Comparison of ENCODE assay signal across 16 cellular contexts in genomic region chr1:5239911-5240310, GRCh38.
A peak's percentile ranks its signal among the peaks of the same experiment; 100 is the strongest.
DNase-seq lines count a peak whose midpoint lies in the region; ATAC-seq lines count a peak whose summit lies in the region.
"Had no signal": no experiment of that assay in that cellular context is flagged by ENCODE, and none has a peak within 500 bp of the region (broad histone marks: within the 10 kb centered on the region; RNA-seq: fewer than 3 reads in every experiment).

No MANE protein-coding gene starts in this region.

- no peak for ATAC-seq in stimulated activated naive B cell treated with anti-CD40 and anti-IgM and Interleukin-4, amounts not matched to agents 10 μg/mL and 1 μg/mL and 100 μg/mL, for 72 hours (replicated peaks)
- ATAC-seq: K562 had no signal

- H3K4me1 Mint-ChIP-seq in stimulated activated naive B cell treated with anti-CD40 and anti-IgM and Interleukin-4, amounts not matched to agents 10 μg/mL and 1 μg/mL and 100 μg/mL, for 72 hours: no peaks in the 10 kb centered on the region

- H3K36me3 Mint-ChIP-seq in stimulated activated naive B cell treated with anti-CD40 and anti-IgM and Interleukin-4, amounts not matched to agents 10 μg/mL and 1 μg/mL and 100 μg/mL, for 72 hours: no peaks in the 10 kb centered on the region
- H3K36me3 Mint-ChIP-seq: CD8-positive, alpha-beta memory T cell had no signal

- DNase-seq in Caki2 (ENCODE audit: low read depth) (peak; percentile 27), NCI-H2196 treated with DMSO at 0.1 percent for 48 hours (lab: John Stamatoyannopoulos, UW; ENCODE audit: unreplicated experiment) (peak; percentile 63), globus pallidus (ENCODE audit: low spot score) (peak; percentile 64), dermis blood vessel endothelial cell (no peak), DMS79 (lab: John Stamatoyannopoulos, UW) (no peak), NCI-H2081 (lab: John Stamatoyannopoulos, UW) (no peak)
- DNase-seq in stimulated activated naive B cell treated with anti-CD40 and anti-IgM and Interleukin-4, amounts not matched to agents 10 μg/mL and 1 μg/mL and 100 μg/mL, for 72 hours: no peak
- DNase-seq: CD8-positive, alpha-beta memory T cell; MV-4-11; NCI-H1417 treated with DMSO at 0.1 percent for 48 hours; NCI-H1930; NCI-H2227 treated with DMSO at 0.1 percent for 48 hours; NCI-H524 treated with DMSO at 0.1 percent for 48 hours; RPMI8226; SIG-M5 had no signal

- peaks cover 7 to 8% of the 10 kb centered on the region in 2 donors for H3K9me3 Mint-ChIP-seq in stimulated activated naive B cell treated with anti-CD40 and anti-IgM and Interleukin-4, amounts not matched to agents 10 μg/mL and 1 μg/mL and 100 μg/mL, for 72 hours
- H3K9me3 Mint-ChIP-seq: CD8-positive, alpha-beta memory T cell had no signal

- H3K27ac Mint-ChIP-seq in stimulated activated naive B cell treated with anti-CD40 and anti-IgM and Interleukin-4, amounts not matched to agents 10 μg/mL and 1 μg/mL and 100 μg/mL, for 72 hours: peak overlapping the region; percentile 22

- in situ Hi-C loops in Caki2 (cut with HindIII; ENCODE audit: low pct_unique_long_range_greater_than_20kb, low sequenced_read_pairs): no loop called here

- H3K27me3 Mint-ChIP-seq in stimulated activated naive B cell treated with anti-CD40 and anti-IgM and Interleukin-4, amounts not matched to agents 10 μg/mL and 1 μg/mL and 100 μg/mL, for 72 hours: no peaks in the 10 kb centered on the region

- no peak overlapping the region for H3K4me3 Mint-ChIP-seq in stimulated activated naive B cell treated with anti-CD40 and anti-IgM and Interleukin-4, amounts not matched to agents 10 μg/mL and 1 μg/mL and 100 μg/mL, for 72 hours
- H3K4me3 Mint-ChIP-seq: CD8-positive, alpha-beta memory T cell had no signal

Comparison
In these comparisons a context has a peak if more than half of its experiments do, and no peak if none do; other contexts are left out.
1. DNase-seq: peak in Caki2 (single experiment), NCI-H2196 treated with DMSO at 0.1 percent for 48 hours (single experiment) and globus pallidus (single experiment); none in stimulated activated naive B cell treated with anti-CD40 and anti-IgM and Interleukin-4, amounts not matched to agents 10 μg/mL and 1 μg/mL and 100 μg/mL, for 72 hours (single experiment), dermis blood vessel endothelial cell (single experiment), DMS79 (single experiment) and NCI-H2081 (0 of 2).